20 cellular contexts compared by ENCODE assay signal in the genomic region with DNA sequence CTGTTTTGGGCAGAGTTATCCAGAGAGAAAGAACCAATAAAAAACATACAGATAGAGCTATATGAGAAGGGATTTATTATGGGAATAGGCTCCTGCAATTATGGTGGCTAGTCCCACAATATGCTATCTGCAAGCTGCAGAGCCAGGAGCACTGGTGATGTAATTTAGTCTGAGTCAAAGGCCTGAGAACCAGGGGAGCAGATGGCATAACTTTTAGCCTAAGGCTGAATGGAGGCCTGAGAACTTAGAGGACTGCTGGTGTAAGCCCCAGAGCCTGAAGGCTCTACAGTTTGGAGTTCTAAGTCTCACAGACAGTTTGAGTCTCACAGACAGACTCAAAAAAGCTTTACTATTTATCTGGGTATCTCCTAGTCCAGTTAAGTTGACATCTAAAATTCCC.
A peak's percentile ranks its signal among the peaks of the same experiment; 100 is the strongest.
DNase-seq lines count a peak whose midpoint lies in the region; ATAC-seq and TF ChIP-seq lines count a peak whose summit lies in the region.
"Had no signal": no experiment of that assay in that cellular context is flagged by ENCODE, and none has a peak within 500 bp of the region (broad histone marks: within the 10 kb centered on the region; RNA-seq: fewer than 3 reads in every experiment).

No MANE protein-coding gene starts in this region.

- H3K4me1 ChIP-seq in GM23248 (ENCODE audit: insufficient read depth) (peaks cover 5% of the 10 kb centered on the region; the same call in 1 of the 2 replicates), Peyer's patch (no peaks in the 10 kb centered on the region)
- H3K4me1 ChIP-seq: left lung, thyroid gland had no signal

- in situ Hi-C loops in GM23248 (cut with MboI) = no loop called here

- H3K79me2 ChIP-seq in GM23248 (ENCODE audit: insufficient read depth) = peaks cover 17% of the 10 kb centered on the region; the same call in 1 of the 2 replicates

- peak; percentile 19 for DNase-seq in AG04449 (ENCODE audit: low read depth, low spot score)
- peak; percentile 80 for DNase-seq in GM23248
- DNase-seq in OCI-M1 (lab: John Stamatoyannopoulos, UW) = peak; percentile 6
- peak; percentile 38 for DNase-seq in fibroblast of mammary gland (ENCODE audit: low read depth)
- no peak for DNase-seq in NCI-H748 (lab: John Stamatoyannopoulos, UW; ENCODE audit: unreplicated experiment)
- no peak for DNase-seq in Peyer's patch
- no peak for DNase-seq in kidney tubule cell (ENCODE audit: low spot score)
- DNase-seq: 8988T; activated CD4-positive, CD25-positive, alpha-beta regulatory T cell; activated CD8-positive, alpha-beta T cell treated with anti-CD3 and anti-CD28 coated beads for 36 hours; activated naive CD4-positive, alpha-beta T cell treated with anti-CD3 and anti-CD28 coated beads, Interleukin-2, amount 10 ng/mL, durations not matched to agents 7 days and 5 days; activated T-cell treated with anti-CD3 and anti-CD28 coated beads, Interleukin-2, amount 50 U/mL, for 24 hours; cortex of kidney; H7; left lung; occipital lobe; thyroid gland had no signal

- peaks cover 10% of the 10 kb centered on the region for H3F3A ChIP-seq in GM23248 (ENCODE audit: insufficient read depth)

- H3K9me2 ChIP-seq in GM23248 (ENCODE audit: insufficient read depth) = no peaks in the 10 kb centered on the region

- no peak for TF ChIP-seq CTCF in AG04449 (IDR thresholded peaks at IDR 0.05; ENCODE audit: insufficient read depth, low read length, missing control alignments)
- no peak for TF ChIP-seq CTCF in fibroblast of mammary gland (conservative IDR thresholded peaks at IDR 0.05; ENCODE audit: control insufficient read depth, insufficient read depth, low read depth, low read length)
- TF ChIP-seq CTCF in Peyer's patch (IDR thresholded peaks at IDR 0.05) = no peak

- H3K36me3 ChIP-seq in GM23248 (ENCODE audit: low read depth) (no peaks in the 10 kb centered on the region), Peyer's patch (no peaks in the 10 kb centered on the region)
- H3K36me3 ChIP-seq: left lung, thyroid gland had no signal

- H4K20me1 ChIP-seq in GM23248 (ENCODE audit: insufficient read depth) = no peaks in the 10 kb centered on the region

- no peak overlapping the region for H2AFZ ChIP-seq in GM23248

- CTCF ChIA-PET in AG04449 (lab: Yijun Ruan, JAX) = no interaction called here

- no peaks in the 10 kb centered on the region for H3K27me3 ChIP-seq in GM23248 (replicated peaks; ENCODE audit: insufficient read depth)
- H3K27me3 ChIP-seq in Peyer's patch = no peaks in the 10 kb centered on the region
- H3K27me3 ChIP-seq: left lung, thyroid gland had no signal

- H3K4me2 ChIP-seq in GM23248 (ENCODE audit: unreplicated experiment) = no peak overlapping the region

- POLR2A ChIA-PET in AG04449 (lab: Yijun Ruan, JAX) = interaction anchor here (0.8 kb wide), 1 partner anchor 264 kb away, joined by 3 read pairs; a partner anchor contains a TSS

- no peak overlapping the region for H3K9ac ChIP-seq in GM23248

- no peak overlapping the region for H3K27ac ChIP-seq in GM23248
- H3K27ac ChIP-seq in Peyer's patch = no peak overlapping the region
- H3K27ac ChIP-seq: left lung, thyroid gland had no signal

- H3K9me3 ChIP-seq in GM23248 (ENCODE audit: low read depth) (no peaks in the 10 kb centered on the region), Peyer's patch (no peaks in the 10 kb centered on the region)
- H3K9me3 ChIP-seq: thyroid gland had no signal

- H3K4me3 ChIP-seq in AG04449 (ENCODE audit: low read depth, low read length) (no peak overlapping the region), GM23248 (no peak overlapping the region), fibroblast of mammary gland (ENCODE audit: control insufficient read depth, low read depth, low read length) (no peak overlapping the region), Peyer's patch (no peak overlapping the region)
- H3K4me3 ChIP-seq: left lung, thyroid gland had no signal

- TF ChIP-seq POLR2A in Peyer's patch (IDR thresholded peaks at IDR 0.05) = no peak

- no peak for ATAC-seq in HG02571 (IDR thresholded peaks at IDR 0.05; ENCODE audit: unreplicated experiment)
- ATAC-seq: activated CD8-positive, alpha-beta T cell treated with anti-CD3 and anti-CD28 coated beads for 36 hours; left lung; Right ventricle myocardium inferior; stimulated activated memory B cell treated with anti-CD40 and anti-IgM and Interleukin-4, amounts not matched to agents 10 μg/mL and 1 μg/mL and 100 μg/mL, for 72 hours had no signal

Comparison
In these comparisons a context has a peak if more than half of its experiments do, and no peak if none do; other contexts are left out.
1. DNase-seq: peak in AG04449 (single experiment), GM23248 (single experiment), OCI-M1 (single experiment) and fibroblast of mammary gland (single experiment); none in NCI-H748 (single experiment), Peyer's patch (0 of 3) and kidney tubule cell (single experiment).